Comparison of ENCODE assay signal across 2 cellular contexts in the genomic region with DNA sequence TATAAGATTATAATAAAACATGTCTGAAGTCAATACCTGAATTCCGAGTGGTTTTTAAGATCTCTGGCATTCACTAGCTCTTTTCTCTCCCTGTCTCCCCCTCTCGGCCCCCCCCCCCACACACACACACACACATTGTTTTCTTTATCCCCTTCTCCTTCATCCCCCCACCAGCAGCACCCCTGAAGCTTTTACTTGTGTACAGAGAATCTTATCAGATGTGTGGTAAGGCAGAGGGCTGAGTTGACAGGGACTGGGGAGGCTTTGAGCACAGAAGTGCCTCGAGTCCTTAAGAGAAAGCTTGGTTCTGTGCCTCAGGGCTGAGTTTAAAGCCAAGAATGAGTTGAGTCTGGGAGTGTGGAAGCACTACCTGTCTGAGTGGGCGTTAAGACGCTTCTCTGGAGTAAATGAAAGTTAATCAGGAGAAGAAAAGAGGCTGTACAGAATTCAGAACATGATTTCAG.
TF ChIP-seq lines count a peak whose summit lies in the region.

No MANE protein-coding gene starts in this region.

TF ChIP-seq in WTC11, 78 proteins besides CTCF, POLR2A, EP300 and RAD21:
- TF ChIP-seq RORB (CRISPR knock-in tag; IDR thresholded peaks at IDR 0.05) (0 out of 2 replicates have a peak, but pooled peaks have one; percentile 10), AFF4 (CRISPR knock-in tag; IDR thresholded peaks at IDR 0.05; ENCODE audit: borderline replicate concordance) (no peak), ZNF512 (CRISPR knock-in tag; IDR thresholded peaks at IDR 0.05; ENCODE audit: borderline replicate concordance) (no peak), KAT7 (CRISPR knock-in tag; IDR thresholded peaks at IDR 0.05; ENCODE audit: borderline replicate concordance) (no peak), OVOL2 (CRISPR knock-in tag; IDR thresholded peaks at IDR 0.05; ENCODE audit: borderline replicate concordance) (no peak), ZMAT4 (CRISPR knock-in tag; IDR thresholded peaks at IDR 0.05) (peak; percentile 78; the same call in 1 of the 2 replicates)

TF ChIP-seq in H1, 55 proteins besides CTCF, POLR2A, EP300 and RAD21:
- TF ChIP-seq POLR2AphosphoS5 (IDR thresholded peaks at IDR 0.05; ENCODE audit: low read depth, low read length) (peak; percentile 3; the same call in 1 of the 2 replicates), SP4 (IDR thresholded peaks at IDR 0.05; ENCODE audit: low read length) (no peak), RXRA (IDR thresholded peaks at IDR 0.05; ENCODE audit: insufficient read depth, low read depth, low read length) (no peak), KDM5A (IDR thresholded peaks at IDR 0.05; ENCODE audit: low read length) (no peak)
- TF ChIP-seq, protein P1, sequence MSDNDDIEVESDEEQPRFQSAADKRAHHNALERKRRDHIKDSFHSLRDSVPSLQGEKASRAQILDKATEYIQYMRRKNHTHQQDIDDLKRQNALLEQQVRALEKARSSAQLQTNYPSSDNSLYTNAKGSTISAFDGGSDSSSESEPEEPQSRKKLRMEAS (IDR thresholded peaks at IDR 0.05) = no peak
TF ChIP-seq in H1: peak in this region for 1.
